1 cellular context compared by ENCODE assay signal in the genomic region with DNA sequence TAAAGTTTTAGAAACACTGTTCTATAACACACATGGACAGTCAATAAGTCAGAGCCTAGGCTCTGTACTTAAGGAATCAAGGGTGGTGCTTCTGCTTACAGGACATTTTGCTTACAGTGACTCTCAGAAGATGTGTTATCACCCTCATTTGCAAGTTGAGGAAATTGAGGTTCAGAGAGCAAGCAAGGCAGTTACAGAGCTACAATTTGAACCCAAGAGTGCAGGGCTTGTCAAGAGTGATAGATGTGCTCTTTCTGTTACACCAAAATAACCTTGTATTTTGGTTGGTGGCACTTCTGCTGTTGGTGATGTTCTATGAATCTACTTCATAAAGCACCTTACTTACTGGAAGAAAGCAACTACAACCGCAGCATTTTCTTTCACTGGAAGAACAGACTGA.
TF ChIP-seq lines count a peak whose summit lies in the region.

No MANE protein-coding gene starts in this region.

TF ChIP-seq in liver, 16 proteins besides CTCF, POLR2A, EP300 and RAD21 (continued from another document):
- TF ChIP-seq, protein P1, sequence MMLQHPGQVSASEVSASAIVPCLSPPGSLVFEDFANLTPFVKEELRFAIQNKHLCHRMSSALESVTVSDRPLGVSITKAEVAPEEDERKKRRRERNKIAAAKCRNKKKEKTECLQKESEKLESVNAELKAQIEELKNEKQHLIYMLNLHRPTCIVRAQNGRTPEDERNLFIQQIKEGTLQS (IDR thresholded peaks at IDR 0.05), result no peak
- TF ChIP-seq GABPA (IDR thresholded peaks at IDR 0.05 in 1 of 2, conservative IDR thresholded peaks at IDR 0.05 in 1 of 2), result no peak
